In genomic region chr5:157563373-157564148, GRCh38 we compare ENCODE assay signal across 8 cellular contexts. TPM values are rescaled to one million over a fixed set of nuclear protein-coding genes. Genes with fewer than 3 reads are reported as not detected.
DNase-seq lines count a peak whose midpoint lies in the region; ATAC-seq, FAIRE-seq and TF ChIP-seq lines count a peak whose summit lies in the region.

No MANE protein-coding gene starts in this region.

- no peak overlapping the region for H3K9ac ChIP-seq in subcutaneous abdominal adipose tissue (ENCODE audit: low read length in 5 of 5)

- no peaks in the 10 kb centered on the region for H3K36me3 ChIP-seq in subcutaneous abdominal adipose tissue (ENCODE audit: control insufficient read depth in 5 of 5, insufficient read depth in 5 of 5, low read length in 5 of 5)

- H3K27ac ChIP-seq in subcutaneous abdominal adipose tissue (ENCODE audit: low read depth, low read length) = peak overlapping the region; percentile 37

- peaks cover 0 to 23% (median 0%) of the 10 kb centered on the region in 5 donors for H3K27me3 ChIP-seq in subcutaneous abdominal adipose tissue (ENCODE audit: control insufficient read depth in 5 of 5, insufficient read depth in 4 of 5, low read length in 5 of 5)

- DNase-seq in HT1080 (ENCODE audit: low read depth) (peak; percentile 82), amniotic epithelial cell (ENCODE audit: low read depth) (peak; percentile 71), hepatic stellate cell (ENCODE audit: low spot score) (peak; percentile 80), T-helper 2 cell (no peak), GM12891 (ENCODE audit: insufficient read length, low spot score) (no peak)

- ATAC-seq in GM18498 (IDR thresholded peaks at IDR 0.05; ENCODE audit: unreplicated experiment) = no peak
- no peak for ATAC-seq in activated CD4-positive, CD25-positive, alpha-beta regulatory T cell treated with anti-CD3 and anti-CD28 coated beads, Interleukin-2, amount 50 U/mL, for 24 hours

- H3K4me1 ChIP-seq in subcutaneous abdominal adipose tissue (ENCODE audit: control insufficient read depth in 5 of 5, insufficient read depth in 5 of 5, low read length in 5 of 5) = peaks cover 13 to 47% (median 21%) of the 10 kb centered on the region in 5 donors

- no peak for FAIRE-seq in GM12891 (lab: Jason Lieb, UNC)

- no peak for TF ChIP-seq POLR2A in GM12891 (IDR thresholded peaks at IDR 0.05; ENCODE audit: low read depth, low read length)

- no peaks in the 10 kb centered on the region for H3K9me3 ChIP-seq in subcutaneous abdominal adipose tissue (ENCODE audit: control insufficient read depth in 5 of 5, low read length in 5 of 5)

- peak overlapping the region in 2 of 5 donors; percentile 20 to 22 for H3K4me3 ChIP-seq in subcutaneous abdominal adipose tissue (ENCODE audit: low read depth in 1 of 5, low read length in 5 of 5)

TF ChIP-seq in GM12891, 5 proteins besides CTCF, POLR2A, EP300 and RAD21:
- TF ChIP-seq TAF1 (IDR thresholded peaks at IDR 0.05; ENCODE audit: low read depth, low read length) (no peak), SPI1 (IDR thresholded peaks at IDR 0.05; ENCODE audit: low read depth, low read length) (no peak), PAX5 (IDR thresholded peaks at IDR 0.05; ENCODE audit: insufficient read depth, low read length, severe bottlenecking) (no peak), POLR2AphosphoS5 (IDR thresholded peaks at IDR 0.05; ENCODE audit: low read depth, low read length) (no peak)

RNA-seq across cellular contexts. Expression of gene ADAM19, which starts 12.0 kb away (rescaled TPM):
- 33.5 and 45.6 TPM in 2 replicates for total RNA-seq in HT1080 (2014; rRNA removed; shearing (Covaris generic))
- 87.0 and 101 TPM in 2 replicates for polyA plus RNA-seq in HT1080 (2015; cell fraction: cytosol; rRNA removed)
- polyA plus RNA-seq in HT1080 (2015; cell fraction: nucleus; rRNA removed) = 132 and 136 TPM in 2 replicates
- polyA plus RNA-seq in GM12891 (2012; ENCODE audit: low read depth, missing spikeins) = 8.8 TPM

Comparison
In these comparisons a context has a peak if more than half of its experiments do, and no peak if none do; other contexts are left out.
1. DNase-seq: peak in HT1080 (single experiment), amniotic epithelial cell (single experiment) and hepatic stellate cell (single experiment); none in T-helper 2 cell (0 of 5) and GM12891 (single experiment).